30 cellular contexts compared by ENCODE assay signal in the genomic region with DNA sequence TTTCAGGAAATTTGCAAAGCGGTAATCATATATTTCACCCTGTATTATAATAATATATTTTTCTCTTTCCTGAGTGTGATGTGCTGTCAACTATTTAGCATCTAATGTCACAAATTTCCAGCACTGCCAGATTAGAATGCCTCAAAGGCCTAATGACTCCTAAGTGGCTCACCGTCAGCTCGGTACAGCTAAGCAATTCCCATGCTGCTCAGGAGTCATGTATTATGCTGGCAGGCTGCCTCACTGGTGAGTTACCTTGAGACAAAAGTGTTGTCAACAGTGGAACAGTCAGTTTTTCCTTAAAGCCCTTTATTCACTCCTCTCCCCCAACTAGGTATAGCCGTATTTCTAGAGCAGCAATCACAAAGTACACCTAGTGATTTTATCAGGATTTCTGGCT.
DNase-seq lines count a peak whose midpoint lies in the region; ATAC-seq, FAIRE-seq and TF ChIP-seq lines count a peak whose summit lies in the region.
"Had no signal": no experiment of that assay in that cellular context is flagged by ENCODE, and none has a peak within 500 bp of the region (broad histone marks: within the 10 kb centered on the region; RNA-seq: fewer than 3 reads in every experiment).

No MANE protein-coding gene starts in this region.

- H3K27ac ChIP-seq in HUES48 (ENCODE audit: low read depth, low read length) (peak overlapping the region; percentile 14), body of pancreas (no peak overlapping the region), iPS-20b (ENCODE audit: low read length) (peak overlapping the region; percentile 61), lower lobe of right lung (no peak overlapping the region)
- H3K27ac ChIP-seq: PC-9, skin epidermis had no signal

- H3K9ac ChIP-seq in HUES48 (ENCODE audit: low read depth, low read length) (no peak overlapping the region), iPS-20b (ENCODE audit: low read depth, low read length) (no peak overlapping the region)

- H3K4me3 ChIP-seq in HUES48 (ENCODE audit: low read depth, low read length): no peak overlapping the region
- no peak overlapping the region for H3K4me3 ChIP-seq in body of pancreas
- H3K4me3 ChIP-seq in iPS-20b (ENCODE audit: low read length): 0 out of 2 replicates have a peak overlapping the region, but pooled peaks have one; percentile 10
- H3K4me3 ChIP-seq in lower lobe of right lung: no peak overlapping the region
- H3K4me3 ChIP-seq: GM12878, HAP-1, PC-9, skin epidermis had no signal

- FAIRE-seq in frontal cortex (lab: Jason Lieb, UNC): no peak
- FAIRE-seq: GM12878, HepG2, TTC549 had no signal

- peak; percentile 64 for ATAC-seq in body of pancreas
- no peak for ATAC-seq in lower lobe of right lung
- ATAC-seq: activated CD4-positive, CD25-positive, alpha-beta regulatory T cell treated with anti-CD3 and anti-CD28 coated beads, Interleukin-2, amount 50 U/mL, for 24 hours; activated T-cell treated with anti-CD3 and anti-CD28 coated beads, Interleukin-2, amount 50 U/mL, for 72 hours; CD8-positive, alpha-beta T cell; GM12878; HepG2; left ventricle myocardium superior; stimulated activated memory B cell treated with anti-CD40 and anti-IgM and Interleukin-4, amounts not matched to agents 10 μg/mL and 1 μg/mL and 100 μg/mL, for 72 hours; T-helper 17 cell had no signal

- H3K27me3 ChIP-seq in HUES48 (ENCODE audit: control insufficient read depth, insufficient read depth, low read length): no peaks in the 10 kb centered on the region
- H3K27me3 ChIP-seq in body of pancreas: no peaks in the 10 kb centered on the region
- no peaks in the 10 kb centered on the region for H3K27me3 ChIP-seq in iPS-20b (ENCODE audit: insufficient read depth, low read length)
- no peaks in the 10 kb centered on the region for H3K27me3 ChIP-seq in lower lobe of right lung (ENCODE audit: low read depth)

- no peaks in the 10 kb centered on the region for H3K36me3 ChIP-seq in HUES48 (ENCODE audit: control insufficient read depth, insufficient read depth, low read length)
- H3K36me3 ChIP-seq in body of pancreas (replicated peaks in 1 of 2; ENCODE audit: insufficient read depth in 1 of 2, low read depth in 2 of 2): no peaks in the 10 kb centered on the region
- no peaks in the 10 kb centered on the region for H3K36me3 ChIP-seq in iPS-20b (ENCODE audit: insufficient read depth, low read depth, low read length)
- H3K36me3 ChIP-seq in lower lobe of right lung: no peaks in the 10 kb centered on the region
- H3K36me3 ChIP-seq: HAP-1 had no signal

- peaks cover 16% of the 10 kb centered on the region for H3K4me1 ChIP-seq in HUES48 (ENCODE audit: control insufficient read depth, insufficient read depth, low read length)
- H3K4me1 ChIP-seq in body of pancreas: no peaks in the 10 kb centered on the region
- peaks cover 11% of the 10 kb centered on the region for H3K4me1 ChIP-seq in iPS-20b (ENCODE audit: insufficient read depth, low read length)
- H3K4me1 ChIP-seq in lower lobe of right lung: no peaks in the 10 kb centered on the region

- no peak for TF ChIP-seq CTCF in body of pancreas (IDR thresholded peaks at IDR 0.05)
- no peak for TF ChIP-seq CTCF in lower lobe of right lung (IDR thresholded peaks at IDR 0.05)

- peak; percentile 42 for DNase-seq in D341Med (ENCODE audit: low spot score)
- peak; percentile 49 to 79 (median 68) for DNase-seq in body of pancreas
- no peak for DNase-seq in frontal cortex (ENCODE audit: low spot score in 2 of 2)
- DNase-seq in AML-193 (lab: John Stamatoyannopoulos, UW): no peak
- DNase-seq in NCI-H1048 (lab: John Stamatoyannopoulos, UW): no peak
- DNase-seq in lower lobe of right lung: no peak
- DNase-seq: activated CD4-positive, alpha-beta T cell treated with anti-CD3 and anti-CD28 coated beads, Interleukin-2, amount 50 U/mL, for 48 hours; activated naive CD4-positive, alpha-beta T cell treated with Interleukin-2 at 50 U/mL for 16 hours; activated T-cell treated with anti-CD3 and anti-CD28 coated beads, Interleukin-2, amount 50 U/mL, for 72 hours; CD8-positive, alpha-beta T cell; EL; islet precursor cell; left ventricle myocardium superior; midbrain; naive B cell; NCI-H1417 treated with DMSO at 0.1 percent for 48 hours; NCI-H510A; NK-92 treated with Interleukin-12 subunit alpha and Interleukin-12 subunit beta, amount 100 ng/mL, for 24 hours; PC-9; SHP77; T-helper 17 cell had no signal

- TF ChIP-seq POLR2A in body of pancreas (IDR thresholded peaks at IDR 0.05): no peak

- 48 to 52% methylated on average over 4 of the region's 4 CpGs for WGBS in body of pancreas, 2 donors

- no peaks in the 10 kb centered on the region for H3K9me3 ChIP-seq in HUES48 (ENCODE audit: control insufficient read depth, insufficient read depth, low read length)
- H3K9me3 ChIP-seq in body of pancreas: no peaks in the 10 kb centered on the region
- H3K9me3 ChIP-seq in iPS-20b (ENCODE audit: insufficient read depth, low read depth, low read length): no peaks in the 10 kb centered on the region
- no peaks in the 10 kb centered on the region for H3K9me3 ChIP-seq in lower lobe of right lung
- H3K9me3 ChIP-seq: HAP-1 had no signal

- intact Hi-C loops in body of pancreas (cut with DNase I): no loop called here
- intact Hi-C loops in lower lobe of right lung (cut with DNase I): no loop called here

Comparison
In these comparisons a context has a peak if more than half of its experiments do, and no peak if none do; other contexts are left out.
1. DNase-seq: peak in D341Med (single experiment) and body of pancreas (4 of 4); none in frontal cortex (0 of 2), AML-193 (0 of 2), NCI-H1048 (single experiment) and lower lobe of right lung (single experiment).
2. H3K27ac ChIP-seq: peak in HUES48 (single experiment) and iPS-20b (single experiment); none in body of pancreas (0 of 4) and lower lobe of right lung (single experiment).